In the genomic region with DNA sequence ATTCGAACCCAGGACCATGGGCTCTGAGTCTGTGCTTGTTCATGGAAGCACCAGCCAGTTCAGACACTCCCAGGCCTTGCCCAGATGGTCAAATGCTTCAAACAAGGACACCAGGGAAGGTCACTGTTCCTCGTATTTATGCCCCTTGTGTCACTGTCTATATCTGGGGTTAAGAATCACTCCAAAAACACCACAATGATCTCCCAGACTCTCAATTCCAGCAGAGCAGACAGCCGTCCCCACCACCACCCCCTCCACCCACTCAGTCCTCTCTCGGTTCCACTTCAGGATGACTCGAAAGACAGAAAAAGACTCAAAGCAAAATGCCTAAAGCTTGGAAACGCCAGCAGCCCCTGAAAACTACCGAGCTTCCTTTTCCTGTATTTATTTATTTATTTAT, we compare ENCODE assay signal across 1 cellular context.
TF ChIP-seq lines count a peak whose summit lies in the region.

No MANE protein-coding gene starts in this region.

TF ChIP-seq in GM12878, 131 proteins besides CTCF, POLR2A, EP300 and RAD21 (continued from another document and continues in another):
- TF ChIP-seq, protein P1, sequence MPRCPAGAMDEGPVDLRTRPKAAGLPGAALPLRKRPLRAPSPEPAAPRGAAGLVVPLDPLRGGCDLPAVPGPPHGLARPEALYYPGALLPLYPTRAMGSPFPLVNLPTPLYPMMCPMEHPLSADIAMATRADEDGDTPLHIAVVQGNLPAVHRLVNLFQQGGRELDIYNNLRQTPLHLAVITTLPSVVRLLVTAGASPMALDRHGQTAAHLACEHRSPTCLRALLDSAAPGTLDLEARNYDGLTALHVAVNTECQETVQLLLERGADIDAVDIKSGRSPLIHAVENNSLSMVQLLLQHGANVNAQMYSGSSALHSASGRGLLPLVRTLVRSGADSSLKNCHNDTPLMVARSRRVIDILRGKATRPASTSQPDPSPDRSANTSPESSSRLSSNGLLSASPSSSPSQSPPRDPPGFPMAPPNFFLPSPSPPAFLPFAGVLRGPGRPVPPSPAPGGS (IDR thresholded peaks at IDR 0.05; ENCODE audit: borderline replicate concordance, insufficient read depth, low read depth, low read length, poor library complexity, severe bottlenecking): no peak
- TF ChIP-seq IKZF2 (IDR thresholded peaks at IDR 0.05) (peak; percentile 58 to 62), BHLHE40 (IDR thresholded peaks at IDR 0.05; ENCODE audit: borderline replicate concordance in 1 of 2, low read depth in 2 of 2, low read length in 1 of 2) (no peak), ZZZ3 (IDR thresholded peaks at IDR 0.05; ENCODE audit: control insufficient read depth, insufficient read length, low read depth) (no peak), EED (IDR thresholded peaks at IDR 0.05; ENCODE audit: low read depth) (peak; percentile 51; the same call in 1 of the 2 replicates), BMI1 (IDR thresholded peaks at IDR 0.05; ENCODE audit: borderline replicate concordance) (no peak), SUPT20H (IDR thresholded peaks at IDR 0.05; ENCODE audit: borderline replicate concordance, control insufficient read depth, low read depth, low read length) (no peak), GATAD2B (conservative IDR thresholded peaks at IDR 0.05; ENCODE audit: low read depth) (no peak), GABPA (IDR thresholded peaks at IDR 0.05; ENCODE audit: low read depth) (no peak), ASH2L (IDR thresholded peaks at IDR 0.05; ENCODE audit: borderline replicate concordance, low read depth) (no peak), TCF12 (IDR thresholded peaks at IDR 0.05; ENCODE audit: low read depth, low read length) (no peak), MTA3 (IDR thresholded peaks at IDR 0.05; ENCODE audit: borderline replicate concordance, low read length) (no peak), ZSCAN29 (IDR thresholded peaks at IDR 0.05) (no peak), SIN3A (IDR thresholded peaks at IDR 0.05; ENCODE audit: low read depth, low read length) (no peak), ZNF384 (IDR thresholded peaks at IDR 0.05; ENCODE audit: borderline replicate concordance, low read depth, low read length) (no peak), KAT2A (conservative IDR thresholded peaks at IDR 0.05; ENCODE audit: control insufficient read depth, low read depth, low read length) (no peak), SMAD1 (IDR thresholded peaks at IDR 0.05; ENCODE audit: low read depth, partially characterized antibody) (no peak), IKZF1 (conservative IDR thresholded peaks at IDR 0.05) (peak; percentile 22), NR2F1 (conservative IDR thresholded peaks at IDR 0.05) (0 out of 2 replicates have a peak, but pooled peaks have one; percentile 11), CHD4 (IDR thresholded peaks at IDR 0.05) (no peak)
- TF ChIP-seq, protein P2, sequence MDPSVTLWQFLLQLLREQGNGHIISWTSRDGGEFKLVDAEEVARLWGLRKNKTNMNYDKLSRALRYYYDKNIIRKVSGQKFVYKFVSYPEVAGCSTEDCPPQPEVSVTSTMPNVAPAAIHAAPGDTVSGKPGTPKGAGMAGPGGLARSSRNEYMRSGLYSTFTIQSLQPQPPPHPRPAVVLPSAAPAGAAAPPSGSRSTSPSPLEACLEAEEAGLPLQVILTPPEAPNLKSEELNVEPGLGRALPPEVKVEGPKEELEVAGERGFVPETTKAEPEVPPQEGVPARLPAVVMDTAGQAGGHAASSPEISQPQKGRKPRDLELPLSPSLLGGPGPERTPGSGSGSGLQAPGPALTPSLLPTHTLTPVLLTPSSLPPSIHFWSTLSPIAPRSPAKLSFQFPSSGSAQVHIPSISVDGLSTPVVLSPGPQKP (IDR thresholded peaks at IDR 0.05; ENCODE audit: low read depth, low read length): no peak
- TF ChIP-seq, protein P3, sequence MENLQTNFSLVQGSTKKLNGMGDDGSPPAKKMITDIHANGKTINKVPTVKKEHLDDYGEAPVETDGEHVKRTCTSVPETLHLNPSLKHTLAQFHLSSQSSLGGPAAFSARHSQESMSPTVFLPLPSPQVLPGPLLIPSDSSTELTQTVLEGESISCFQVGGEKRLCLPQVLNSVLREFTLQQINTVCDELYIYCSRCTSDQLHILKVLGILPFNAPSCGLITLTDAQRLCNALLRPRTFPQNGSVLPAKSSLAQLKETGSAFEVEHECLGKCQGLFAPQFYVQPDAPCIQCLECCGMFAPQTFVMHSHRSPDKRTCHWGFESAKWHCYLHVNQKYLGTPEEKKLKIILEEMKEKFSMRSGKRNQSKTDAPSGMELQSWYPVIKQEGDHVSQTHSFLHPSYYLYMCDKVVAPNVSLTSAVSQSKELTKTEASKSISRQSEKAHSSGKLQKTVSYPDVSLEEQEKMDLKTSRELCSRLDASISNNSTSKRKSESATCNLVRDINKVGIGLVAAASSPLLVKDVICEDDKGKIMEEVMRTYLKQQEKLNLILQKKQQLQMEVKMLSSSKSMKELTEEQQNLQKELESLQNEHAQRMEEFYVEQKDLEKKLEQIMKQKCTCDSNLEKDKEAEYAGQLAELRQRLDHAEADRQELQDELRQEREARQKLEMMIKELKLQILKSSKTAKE (IDR thresholded peaks at IDR 0.05; ENCODE audit: low read depth, poor library complexity, severe bottlenecking): peak; percentile 56
- TF ChIP-seq, protein P4, sequence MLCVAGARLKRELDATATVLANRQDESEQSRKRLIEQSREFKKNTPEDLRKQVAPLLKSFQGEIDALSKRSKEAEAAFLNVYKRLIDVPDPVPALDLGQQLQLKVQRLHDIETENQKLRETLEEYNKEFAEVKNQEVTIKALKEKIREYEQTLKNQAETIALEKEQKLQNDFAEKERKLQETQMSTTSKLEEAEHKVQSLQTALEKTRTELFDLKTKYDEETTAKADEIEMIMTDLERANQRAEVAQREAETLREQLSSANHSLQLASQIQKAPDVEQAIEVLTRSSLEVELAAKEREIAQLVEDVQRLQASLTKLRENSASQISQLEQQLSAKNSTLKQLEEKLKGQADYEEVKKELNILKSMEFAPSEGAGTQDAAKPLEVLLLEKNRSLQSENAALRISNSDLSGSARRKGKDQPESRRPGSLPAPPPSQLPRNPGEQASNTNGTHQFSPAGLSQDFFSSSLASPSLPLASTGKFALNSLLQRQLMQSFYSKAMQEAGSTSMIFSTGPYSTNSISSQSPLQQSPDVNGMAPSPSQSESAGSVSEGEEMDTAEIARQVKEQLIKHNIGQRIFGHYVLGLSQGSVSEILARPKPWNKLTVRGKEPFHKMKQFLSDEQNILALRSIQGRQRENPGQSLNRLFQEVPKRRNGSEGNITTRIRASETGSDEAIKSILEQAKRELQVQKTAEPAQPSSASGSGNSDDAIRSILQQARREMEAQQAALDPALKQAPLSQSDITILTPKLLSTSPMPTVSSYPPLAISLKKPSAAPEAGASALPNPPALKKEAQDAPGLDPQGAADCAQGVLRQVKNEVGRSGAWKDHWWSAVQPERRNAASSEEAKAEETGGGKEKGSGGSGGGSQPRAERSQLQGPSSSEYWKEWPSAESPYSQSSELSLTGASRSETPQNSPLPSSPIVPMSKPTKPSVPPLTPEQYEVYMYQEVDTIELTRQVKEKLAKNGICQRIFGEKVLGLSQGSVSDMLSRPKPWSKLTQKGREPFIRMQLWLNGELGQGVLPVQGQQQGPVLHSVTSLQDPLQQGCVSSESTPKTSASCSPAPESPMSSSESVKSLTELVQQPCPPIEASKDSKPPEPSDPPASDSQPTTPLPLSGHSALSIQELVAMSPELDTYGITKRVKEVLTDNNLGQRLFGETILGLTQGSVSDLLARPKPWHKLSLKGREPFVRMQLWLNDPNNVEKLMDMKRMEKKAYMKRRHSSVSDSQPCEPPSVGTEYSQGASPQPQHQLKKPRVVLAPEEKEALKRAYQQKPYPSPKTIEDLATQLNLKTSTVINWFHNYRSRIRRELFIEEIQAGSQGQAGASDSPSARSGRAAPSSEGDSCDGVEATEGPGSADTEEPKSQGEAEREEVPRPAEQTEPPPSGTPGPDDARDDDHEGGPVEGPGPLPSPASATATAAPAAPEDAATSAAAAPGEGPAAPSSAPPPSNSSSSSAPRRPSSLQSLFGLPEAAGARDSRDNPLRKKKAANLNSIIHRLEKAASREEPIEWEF (IDR thresholded peaks at IDR 0.05; ENCODE audit: insufficient replicate concordance, low read depth, low read length): no peak
- TF ChIP-seq, protein P5, sequence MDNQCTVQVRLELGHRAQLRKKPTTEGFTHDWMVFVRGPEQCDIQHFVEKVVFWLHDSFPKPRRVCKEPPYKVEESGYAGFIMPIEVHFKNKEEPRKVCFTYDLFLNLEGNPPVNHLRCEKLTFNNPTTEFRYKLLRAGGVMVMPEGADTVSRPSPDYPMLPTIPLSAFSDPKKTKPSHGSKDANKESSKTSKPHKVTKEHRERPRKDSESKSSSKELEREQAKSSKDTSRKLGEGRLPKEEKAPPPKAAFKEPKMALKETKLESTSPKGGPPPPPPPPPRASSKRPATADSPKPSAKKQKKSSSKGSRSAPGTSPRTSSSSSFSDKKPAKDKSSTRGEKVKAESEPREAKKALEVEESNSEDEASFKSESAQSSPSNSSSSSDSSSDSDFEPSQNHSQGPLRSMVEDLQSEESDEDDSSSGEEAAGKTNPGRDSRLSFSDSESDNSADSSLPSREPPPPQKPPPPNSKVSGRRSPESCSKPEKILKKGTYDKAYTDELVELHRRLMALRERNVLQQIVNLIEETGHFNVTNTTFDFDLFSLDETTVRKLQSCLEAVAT (IDR thresholded peaks at IDR 0.05): no peak
- TF ChIP-seq, protein P6, sequence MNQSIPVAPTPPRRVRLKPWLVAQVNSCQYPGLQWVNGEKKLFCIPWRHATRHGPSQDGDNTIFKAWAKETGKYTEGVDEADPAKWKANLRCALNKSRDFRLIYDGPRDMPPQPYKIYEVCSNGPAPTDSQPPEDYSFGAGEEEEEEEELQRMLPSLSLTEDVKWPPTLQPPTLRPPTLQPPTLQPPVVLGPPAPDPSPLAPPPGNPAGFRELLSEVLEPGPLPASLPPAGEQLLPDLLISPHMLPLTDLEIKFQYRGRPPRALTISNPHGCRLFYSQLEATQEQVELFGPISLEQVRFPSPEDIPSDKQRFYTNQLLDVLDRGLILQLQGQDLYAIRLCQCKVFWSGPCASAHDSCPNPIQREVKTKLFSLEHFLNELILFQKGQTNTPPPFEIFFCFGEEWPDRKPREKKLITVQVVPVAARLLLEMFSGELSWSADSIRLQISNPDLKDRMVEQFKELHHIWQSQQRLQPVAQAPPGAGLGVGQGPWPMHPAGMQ (IDR thresholded peaks at IDR 0.05; ENCODE audit: borderline replicate concordance): no peak
- TF ChIP-seq, protein P7, sequence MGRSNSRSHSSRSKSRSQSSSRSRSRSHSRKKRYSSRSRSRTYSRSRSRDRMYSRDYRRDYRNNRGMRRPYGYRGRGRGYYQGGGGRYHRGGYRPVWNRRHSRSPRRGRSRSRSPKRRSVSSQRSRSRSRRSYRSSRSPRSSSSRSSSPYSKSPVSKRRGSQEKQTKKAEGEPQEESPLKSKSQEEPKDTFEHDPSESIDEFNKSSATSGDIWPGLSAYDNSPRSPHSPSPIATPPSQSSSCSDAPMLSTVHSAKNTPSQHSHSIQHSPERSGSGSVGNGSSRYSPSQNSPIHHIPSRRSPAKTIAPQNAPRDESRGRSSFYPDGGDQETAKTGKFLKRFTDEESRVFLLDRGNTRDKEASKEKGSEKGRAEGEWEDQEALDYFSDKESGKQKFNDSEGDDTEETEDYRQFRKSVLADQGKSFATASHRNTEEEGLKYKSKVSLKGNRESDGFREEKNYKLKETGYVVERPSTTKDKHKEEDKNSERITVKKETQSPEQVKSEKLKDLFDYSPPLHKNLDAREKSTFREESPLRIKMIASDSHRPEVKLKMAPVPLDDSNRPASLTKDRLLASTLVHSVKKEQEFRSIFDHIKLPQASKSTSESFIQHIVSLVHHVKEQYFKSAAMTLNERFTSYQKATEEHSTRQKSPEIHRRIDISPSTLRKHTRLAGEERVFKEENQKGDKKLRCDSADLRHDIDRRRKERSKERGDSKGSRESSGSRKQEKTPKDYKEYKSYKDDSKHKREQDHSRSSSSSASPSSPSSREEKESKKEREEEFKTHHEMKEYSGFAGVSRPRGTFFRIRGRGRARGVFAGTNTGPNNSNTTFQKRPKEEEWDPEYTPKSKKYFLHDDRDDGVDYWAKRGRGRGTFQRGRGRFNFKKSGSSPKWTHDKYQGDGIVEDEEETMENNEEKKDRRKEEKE (IDR thresholded peaks at IDR 0.05): no peak
- TF ChIP-seq, protein P8, sequence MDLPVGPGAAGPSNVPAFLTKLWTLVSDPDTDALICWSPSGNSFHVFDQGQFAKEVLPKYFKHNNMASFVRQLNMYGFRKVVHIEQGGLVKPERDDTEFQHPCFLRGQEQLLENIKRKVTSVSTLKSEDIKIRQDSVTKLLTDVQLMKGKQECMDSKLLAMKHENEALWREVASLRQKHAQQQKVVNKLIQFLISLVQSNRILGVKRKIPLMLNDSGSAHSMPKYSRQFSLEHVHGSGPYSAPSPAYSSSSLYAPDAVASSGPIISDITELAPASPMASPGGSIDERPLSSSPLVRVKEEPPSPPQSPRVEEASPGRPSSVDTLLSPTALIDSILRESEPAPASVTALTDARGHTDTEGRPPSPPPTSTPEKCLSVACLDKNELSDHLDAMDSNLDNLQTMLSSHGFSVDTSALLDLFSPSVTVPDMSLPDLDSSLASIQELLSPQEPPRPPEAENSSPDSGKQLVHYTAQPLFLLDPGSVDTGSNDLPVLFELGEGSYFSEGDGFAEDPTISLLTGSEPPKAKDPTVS (IDR thresholded peaks at IDR 0.05; ENCODE audit: low read depth, low read length): no peak
- TF ChIP-seq, protein P9, sequence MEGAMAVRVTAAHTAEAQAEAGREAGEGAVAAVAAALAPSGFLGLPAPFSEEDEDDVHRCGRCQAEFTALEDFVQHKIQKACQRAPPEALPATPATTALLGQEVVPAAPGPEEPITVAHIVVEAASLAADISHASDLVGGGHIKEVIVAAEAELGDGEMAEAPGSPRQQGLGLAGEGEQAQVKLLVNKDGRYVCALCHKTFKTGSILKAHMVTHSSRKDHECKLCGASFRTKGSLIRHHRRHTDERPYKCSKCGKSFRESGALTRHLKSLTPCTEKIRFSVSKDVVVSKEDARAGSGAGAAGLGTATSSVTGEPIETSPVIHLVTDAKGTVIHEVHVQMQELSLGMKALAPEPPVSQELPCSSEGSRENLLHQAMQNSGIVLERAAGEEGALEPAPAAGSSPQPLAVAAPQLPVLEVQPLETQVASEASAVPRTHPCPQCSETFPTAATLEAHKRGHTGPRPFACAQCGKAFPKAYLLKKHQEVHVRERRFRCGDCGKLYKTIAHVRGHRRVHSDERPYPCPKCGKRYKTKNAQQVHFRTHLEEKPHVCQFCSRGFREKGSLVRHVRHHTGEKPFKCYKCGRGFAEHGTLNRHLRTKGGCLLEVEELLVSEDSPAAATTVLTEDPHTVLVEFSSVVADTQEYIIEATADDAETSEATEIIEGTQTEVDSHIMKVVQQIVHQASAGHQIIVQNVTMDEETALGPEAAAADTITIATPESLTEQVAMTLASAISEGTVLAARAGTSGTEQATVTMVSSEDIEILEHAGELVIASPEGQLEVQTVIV (IDR thresholded peaks at IDR 0.05; ENCODE audit: borderline replicate concordance, partially characterized antibody): no peak
- TF ChIP-seq, protein P10, sequence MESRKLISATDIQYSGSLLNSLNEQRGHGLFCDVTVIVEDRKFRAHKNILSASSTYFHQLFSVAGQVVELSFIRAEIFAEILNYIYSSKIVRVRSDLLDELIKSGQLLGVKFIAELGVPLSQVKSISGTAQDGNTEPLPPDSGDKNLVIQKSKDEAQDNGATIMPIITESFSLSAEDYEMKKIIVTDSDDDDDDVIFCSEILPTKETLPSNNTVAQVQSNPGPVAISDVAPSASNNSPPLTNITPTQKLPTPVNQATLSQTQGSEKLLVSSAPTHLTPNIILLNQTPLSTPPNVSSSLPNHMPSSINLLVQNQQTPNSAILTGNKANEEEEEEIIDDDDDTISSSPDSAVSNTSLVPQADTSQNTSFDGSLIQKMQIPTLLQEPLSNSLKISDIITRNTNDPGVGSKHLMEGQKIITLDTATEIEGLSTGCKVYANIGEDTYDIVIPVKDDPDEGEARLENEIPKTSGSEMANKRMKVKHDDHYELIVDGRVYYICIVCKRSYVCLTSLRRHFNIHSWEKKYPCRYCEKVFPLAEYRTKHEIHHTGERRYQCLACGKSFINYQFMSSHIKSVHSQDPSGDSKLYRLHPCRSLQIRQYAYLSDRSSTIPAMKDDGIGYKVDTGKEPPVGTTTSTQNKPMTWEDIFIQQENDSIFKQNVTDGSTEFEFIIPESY (IDR thresholded peaks at IDR 0.05): no peak
